Comparison of ENCODE assay signal across 16 cellular contexts in the genomic region with DNA sequence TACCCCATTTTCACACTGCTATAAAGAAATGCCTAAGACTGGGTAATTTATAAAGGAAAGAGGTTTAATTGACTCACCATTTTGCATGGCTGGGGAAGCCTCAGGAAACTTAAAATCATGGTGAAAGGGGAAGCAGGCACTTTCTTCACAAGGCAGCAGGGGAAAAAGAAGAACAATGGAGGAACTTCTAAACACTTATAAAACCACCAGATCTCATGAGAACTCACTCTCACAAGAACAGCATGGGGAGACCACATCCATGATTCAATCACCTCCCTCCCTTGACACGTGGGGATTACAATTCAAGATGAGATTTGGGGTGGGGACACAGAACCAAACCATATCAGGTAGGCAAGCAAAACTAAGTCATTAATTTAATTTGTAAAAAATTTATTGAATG.
DNase-seq lines count a peak whose midpoint lies in the region; ATAC-seq and TF ChIP-seq lines count a peak whose summit lies in the region.
"Had no signal": no experiment of that assay in that cellular context is flagged by ENCODE, and none has a peak within 500 bp of the region (broad histone marks: within the 10 kb centered on the region; RNA-seq: fewer than 3 reads in every experiment).

No MANE protein-coding gene starts in this region.

- H3K4me1 Mint-ChIP-seq in WTC11: peaks cover 2% of the 10 kb centered on the region; the same call in 1 of the 2 replicates
- H3K4me1 Mint-ChIP-seq: activated B cell treated with CpG ODN at 0.5 μM for 24 hours; activated naive CD8-positive, alpha-beta T cell treated with anti-CD3 and anti-CD28 coated beads, Interleukin-2, amount 50 U/mL, for 24 hours; CD14-positive monocyte had no signal

- H3K9me3 Mint-ChIP-seq in WTC11: no peaks in the 10 kb centered on the region
- H3K9me3 Mint-ChIP-seq: activated B cell treated with CpG ODN at 0.5 μM for 24 hours; activated naive CD8-positive, alpha-beta T cell treated with anti-CD3 and anti-CD28 coated beads, Interleukin-2, amount 50 U/mL, for 24 hours; nephron had no signal

- POLR2A ChIA-PET in WTC11 (lab: Charles Lee): no interaction called here

- TF ChIP-seq CTCF in WTC11 (IDR thresholded peaks at IDR 0.05): no peak

- peak; percentile 6 for DNase-seq in SKM-1 (lab: John Stamatoyannopoulos, UW; ENCODE audit: unreplicated experiment)
- no peak for DNase-seq in NCI-H1048 (lab: John Stamatoyannopoulos, UW)
- DNase-seq in NCI-H748 (lab: John Stamatoyannopoulos, UW; ENCODE audit: unreplicated experiment): no peak
- no peak for DNase-seq in WTC11 (ENCODE audit: low spot score)
- DNase-seq in stimulated activated CD4-positive, alpha-beta T cell treated with anti-CD3 and anti-CD28 coated beads, Interleukin-4, amount 100 ng/mL, for 4 hours: no peak
- DNase-seq: activated B cell treated with CpG ODN at 0.5 μM for 24 hours; activated CD8-positive, alpha-beta memory T cell treated with anti-CD3 and anti-CD28 coated beads, Interleukin-2, amount 50 U/mL, for 48 hours; activated naive CD8-positive, alpha-beta T cell treated with anti-CD3 and anti-CD28 coated beads, Interleukin-2, amount 50 U/mL, for 24 hours; NCI-H187 treated with DMSO at 0.1 percent for 48 hours; right lobe of liver had no signal

- no peak overlapping the region for H3K27ac Mint-ChIP-seq in WTC11
- H3K27ac Mint-ChIP-seq: activated B cell treated with CpG ODN at 0.5 μM for 24 hours; activated naive CD8-positive, alpha-beta T cell treated with anti-CD3 and anti-CD28 coated beads, Interleukin-2, amount 50 U/mL, for 24 hours; CD14-positive monocyte; nephron had no signal

- no peak overlapping the region for H3K4me3 Mint-ChIP-seq in WTC11
- H3K4me3 Mint-ChIP-seq: activated B cell treated with CpG ODN at 0.5 μM for 24 hours; activated naive CD8-positive, alpha-beta T cell treated with anti-CD3 and anti-CD28 coated beads, Interleukin-2, amount 50 U/mL, for 24 hours; CD14-positive monocyte; nephron had no signal

- no peaks in the 10 kb centered on the region for H3K27me3 Mint-ChIP-seq in WTC11 (ENCODE audit: low read depth)
- H3K27me3 Mint-ChIP-seq: activated B cell treated with CpG ODN at 0.5 μM for 24 hours; activated naive CD8-positive, alpha-beta T cell treated with anti-CD3 and anti-CD28 coated beads, Interleukin-2, amount 50 U/mL, for 24 hours had no signal

- peak; percentile 46 for ATAC-seq in GM18907 (IDR thresholded peaks at IDR 0.05; ENCODE audit: unreplicated experiment)
- ATAC-seq in GM21723 (IDR thresholded peaks at IDR 0.05; ENCODE audit: unreplicated experiment): peak; percentile 50
- peak; percentile 46 for ATAC-seq in HG03135 (IDR thresholded peaks at IDR 0.05; ENCODE audit: unreplicated experiment)
- no peak for ATAC-seq in WTC11
- ATAC-seq: activated naive CD8-positive, alpha-beta T cell treated with anti-CD3 and anti-CD28 coated beads, Interleukin-2, amount 50 U/mL, for 24 hours; K562 had no signal

- CTCF ChIA-PET in WTC11 (lab: Charles Lee): no interaction called here

- H3K36me3 Mint-ChIP-seq in WTC11: no peaks in the 10 kb centered on the region
- H3K36me3 Mint-ChIP-seq: CD14-positive monocyte had no signal

TF ChIP-seq in WTC11, 78 proteins besides CTCF, POLR2A, EP300 and RAD21:
- TF ChIP-seq NR3C1 (CRISPR knock-in tag; conservative IDR thresholded peaks at IDR 0.05; ENCODE audit: low read depth) (no peak), SP1 (CRISPR knock-in tag; conservative IDR thresholded peaks at IDR 0.05) (no peak), PRRX2 (CRISPR knock-in tag; IDR thresholded peaks at IDR 0.05) (no peak), TEAD4 (CRISPR knock-in tag; IDR thresholded peaks at IDR 0.05) (no peak), ATF1 (CRISPR knock-in tag; IDR thresholded peaks at IDR 0.05) (no peak), ZNF138 (CRISPR knock-in tag; conservative IDR thresholded peaks at IDR 0.05) (no peak), ETV6 (CRISPR knock-in tag; IDR thresholded peaks at IDR 0.05) (no peak), ZNF671 (CRISPR knock-in tag; IDR thresholded peaks at IDR 0.05) (no peak), ZNF317 (CRISPR knock-in tag; IDR thresholded peaks at IDR 0.05; ENCODE audit: borderline replicate concordance, low read depth) (no peak)
- TF ChIP-seq, protein P1, sequence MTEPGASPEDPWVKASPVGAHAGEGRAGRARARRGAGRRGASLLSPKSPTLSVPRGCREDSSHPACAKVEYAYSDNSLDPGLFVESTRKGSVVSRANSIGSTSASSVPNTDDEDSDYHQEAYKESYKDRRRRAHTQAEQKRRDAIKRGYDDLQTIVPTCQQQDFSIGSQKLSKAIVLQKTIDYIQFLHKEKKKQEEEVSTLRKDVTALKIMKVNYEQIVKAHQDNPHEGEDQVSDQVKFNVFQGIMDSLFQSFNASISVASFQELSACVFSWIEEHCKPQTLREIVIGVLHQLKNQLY (CRISPR knock-in tag; IDR thresholded peaks at IDR 0.05): no peak
- TF ChIP-seq, protein P2, sequence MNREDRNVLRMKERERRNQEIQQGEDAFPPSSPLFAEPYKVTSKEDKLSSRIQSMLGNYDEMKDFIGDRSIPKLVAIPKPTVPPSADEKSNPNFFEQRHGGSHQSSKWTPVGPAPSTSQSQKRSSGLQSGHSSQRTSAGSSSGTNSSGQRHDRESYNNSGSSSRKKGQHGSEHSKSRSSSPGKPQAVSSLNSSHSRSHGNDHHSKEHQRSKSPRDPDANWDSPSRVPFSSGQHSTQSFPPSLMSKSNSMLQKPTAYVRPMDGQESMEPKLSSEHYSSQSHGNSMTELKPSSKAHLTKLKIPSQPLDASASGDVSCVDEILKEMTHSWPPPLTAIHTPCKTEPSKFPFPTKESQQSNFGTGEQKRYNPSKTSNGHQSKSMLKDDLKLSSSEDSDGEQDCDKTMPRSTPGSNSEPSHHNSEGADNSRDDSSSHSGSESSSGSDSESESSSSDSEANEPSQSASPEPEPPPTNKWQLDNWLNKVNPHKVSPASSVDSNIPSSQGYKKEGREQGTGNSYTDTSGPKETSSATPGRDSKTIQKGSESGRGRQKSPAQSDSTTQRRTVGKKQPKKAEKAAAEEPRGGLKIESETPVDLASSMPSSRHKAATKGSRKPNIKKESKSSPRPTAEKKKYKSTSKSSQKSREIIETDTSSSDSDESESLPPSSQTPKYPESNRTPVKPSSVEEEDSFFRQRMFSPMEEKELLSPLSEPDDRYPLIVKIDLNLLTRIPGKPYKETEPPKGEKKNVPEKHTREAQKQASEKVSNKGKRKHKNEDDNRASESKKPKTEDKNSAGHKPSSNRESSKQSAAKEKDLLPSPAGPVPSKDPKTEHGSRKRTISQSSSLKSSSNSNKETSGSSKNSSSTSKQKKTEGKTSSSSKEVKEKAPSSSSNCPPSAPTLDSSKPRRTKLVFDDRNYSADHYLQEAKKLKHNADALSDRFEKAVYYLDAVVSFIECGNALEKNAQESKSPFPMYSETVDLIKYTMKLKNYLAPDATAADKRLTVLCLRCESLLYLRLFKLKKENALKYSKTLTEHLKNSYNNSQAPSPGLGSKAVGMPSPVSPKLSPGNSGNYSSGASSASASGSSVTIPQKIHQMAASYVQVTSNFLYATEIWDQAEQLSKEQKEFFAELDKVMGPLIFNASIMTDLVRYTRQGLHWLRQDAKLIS (CRISPR knock-in tag; IDR thresholded peaks at IDR 0.05; ENCODE audit: borderline replicate concordance): no peak
- TF ChIP-seq, protein P3, sequence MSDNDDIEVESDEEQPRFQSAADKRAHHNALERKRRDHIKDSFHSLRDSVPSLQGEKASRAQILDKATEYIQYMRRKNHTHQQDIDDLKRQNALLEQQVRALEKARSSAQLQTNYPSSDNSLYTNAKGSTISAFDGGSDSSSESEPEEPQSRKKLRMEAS (CRISPR knock-in tag; IDR thresholded peaks at IDR 0.05): no peak
- TF ChIP-seq, protein P4, sequence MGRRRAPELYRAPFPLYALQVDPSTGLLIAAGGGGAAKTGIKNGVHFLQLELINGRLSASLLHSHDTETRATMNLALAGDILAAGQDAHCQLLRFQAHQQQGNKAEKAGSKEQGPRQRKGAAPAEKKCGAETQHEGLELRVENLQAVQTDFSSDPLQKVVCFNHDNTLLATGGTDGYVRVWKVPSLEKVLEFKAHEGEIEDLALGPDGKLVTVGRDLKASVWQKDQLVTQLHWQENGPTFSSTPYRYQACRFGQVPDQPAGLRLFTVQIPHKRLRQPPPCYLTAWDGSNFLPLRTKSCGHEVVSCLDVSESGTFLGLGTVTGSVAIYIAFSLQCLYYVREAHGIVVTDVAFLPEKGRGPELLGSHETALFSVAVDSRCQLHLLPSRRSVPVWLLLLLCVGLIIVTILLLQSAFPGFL (CRISPR knock-in tag; IDR thresholded peaks at IDR 0.05; ENCODE audit: borderline replicate concordance): no peak
- TF ChIP-seq, protein P5, sequence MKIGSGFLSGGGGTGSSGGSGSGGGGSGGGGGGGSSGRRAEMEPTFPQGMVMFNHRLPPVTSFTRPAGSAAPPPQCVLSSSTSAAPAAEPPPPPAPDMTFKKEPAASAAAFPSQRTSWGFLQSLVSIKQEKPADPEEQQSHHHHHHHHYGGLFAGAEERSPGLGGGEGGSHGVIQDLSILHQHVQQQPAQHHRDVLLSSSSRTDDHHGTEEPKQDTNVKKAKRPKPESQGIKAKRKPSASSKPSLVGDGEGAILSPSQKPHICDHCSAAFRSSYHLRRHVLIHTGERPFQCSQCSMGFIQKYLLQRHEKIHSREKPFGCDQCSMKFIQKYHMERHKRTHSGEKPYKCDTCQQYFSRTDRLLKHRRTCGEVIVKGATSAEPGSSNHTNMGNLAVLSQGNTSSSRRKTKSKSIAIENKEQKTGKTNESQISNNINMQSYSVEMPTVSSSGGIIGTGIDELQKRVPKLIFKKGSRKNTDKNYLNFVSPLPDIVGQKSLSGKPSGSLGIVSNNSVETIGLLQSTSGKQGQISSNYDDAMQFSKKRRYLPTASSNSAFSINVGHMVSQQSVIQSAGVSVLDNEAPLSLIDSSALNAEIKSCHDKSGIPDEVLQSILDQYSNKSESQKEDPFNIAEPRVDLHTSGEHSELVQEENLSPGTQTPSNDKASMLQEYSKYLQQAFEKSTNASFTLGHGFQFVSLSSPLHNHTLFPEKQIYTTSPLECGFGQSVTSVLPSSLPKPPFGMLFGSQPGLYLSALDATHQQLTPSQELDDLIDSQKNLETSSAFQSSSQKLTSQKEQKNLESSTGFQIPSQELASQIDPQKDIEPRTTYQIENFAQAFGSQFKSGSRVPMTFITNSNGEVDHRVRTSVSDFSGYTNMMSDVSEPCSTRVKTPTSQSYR (CRISPR knock-in tag; IDR thresholded peaks at IDR 0.05): no peak
- TF ChIP-seq, protein P6, sequence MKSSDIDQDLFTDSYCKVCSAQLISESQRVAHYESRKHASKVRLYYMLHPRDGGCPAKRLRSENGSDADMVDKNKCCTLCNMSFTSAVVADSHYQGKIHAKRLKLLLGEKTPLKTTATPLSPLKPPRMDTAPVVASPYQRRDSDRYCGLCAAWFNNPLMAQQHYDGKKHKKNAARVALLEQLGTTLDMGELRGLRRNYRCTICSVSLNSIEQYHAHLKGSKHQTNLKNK (CRISPR knock-in tag; IDR thresholded peaks at IDR 0.05): no peak
